29 cellular contexts compared by ENCODE assay signal in the genomic region with DNA sequence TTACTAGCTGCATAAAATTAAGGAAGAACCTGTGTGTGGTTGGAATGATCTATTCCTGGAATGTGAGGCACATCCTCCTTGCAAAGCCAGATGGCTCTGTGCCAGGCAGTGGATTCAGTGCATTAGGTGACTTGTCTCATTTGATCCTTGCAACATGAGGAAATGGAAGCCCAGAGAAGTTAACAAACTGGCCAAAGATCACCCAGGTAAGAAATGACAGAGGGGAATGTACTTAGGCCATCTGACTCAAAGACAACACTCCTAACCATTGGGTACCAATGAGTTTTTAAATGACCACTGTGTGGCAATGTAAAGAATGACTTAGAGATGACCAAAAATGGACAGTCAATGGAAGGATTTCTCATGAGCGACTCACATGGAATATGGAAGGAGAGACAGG.
DNase-seq lines count a peak whose midpoint lies in the region; ATAC-seq, FAIRE-seq and TF ChIP-seq lines count a peak whose summit lies in the region.
"Had no signal": no experiment of that assay in that cellular context is flagged by ENCODE, and none has a peak within 500 bp of the region (broad histone marks: within the 10 kb centered on the region; RNA-seq: fewer than 3 reads in every experiment).

No MANE protein-coding gene starts in this region.

- ATAC-seq in GM19463 (IDR thresholded peaks at IDR 0.05; ENCODE audit: unreplicated experiment) (no peak), HG02610 (IDR thresholded peaks at IDR 0.05; ENCODE audit: unreplicated experiment) (no peak)
- no peak for ATAC-seq in stimulated activated naive CD8-positive, alpha-beta T cell treated with anti-CD3 and anti-CD28 coated beads, Interleukin-15, Interleukin-2, amounts not matched to agents 100 U/mL and 50 U/mL, for 24 hours
- ATAC-seq: naive thymus-derived CD4-positive, alpha-beta T cell; stimulated activated naive CD8-positive, alpha-beta T cell treated with anti-CD3 and anti-CD28 coated beads, Interleukin-15, amount 100 ng/mL, for 72 hours had no signal

- no peaks in the 10 kb centered on the region for H3K27me3 Mint-ChIP-seq in astrocyte (ENCODE audit: low read depth, unreplicated experiment)

- H3K9me3 ChIP-seq in astrocyte (ENCODE audit: insufficient read depth, low read depth, low read length), result no peaks in the 10 kb centered on the region

- H3K9ac ChIP-seq in astrocyte (ENCODE audit: low read length), result no peak overlapping the region

- H3K4me1 ChIP-seq in astrocyte (ENCODE audit: insufficient read depth, low read length), result peaks cover 24% of the 10 kb centered on the region
- H3K4me1 ChIP-seq: tibial nerve had no signal

- H3K27me3 ChIP-seq in astrocyte (ENCODE audit: insufficient read depth, low read length), result no peaks in the 10 kb centered on the region
- H3K27me3 ChIP-seq: cardiac muscle cell, tibial nerve had no signal

- DNase-seq in A172 (ENCODE audit: low spot score) (peak; percentile 26), LoVo (ENCODE audit: low spot score) (peak; percentile 51), astrocyte (ENCODE audit: low read depth) (no peak), kidney tubule cell (ENCODE audit: low spot score) (peak; percentile 81), NCI-H345 (lab: John Stamatoyannopoulos, UW) (no peak)
- no peak for DNase-seq in stimulated activated naive CD8-positive, alpha-beta T cell treated with anti-CD3 and anti-CD28 coated beads, Interleukin-15, Interleukin-2, amounts not matched to agents 100 U/mL and 50 U/mL, for 24 hours
- DNase-seq: activated CD4-positive, alpha-beta T cell treated with anti-CD3 and anti-CD28 coated beads for 1 hour; activated CD8-positive, alpha-beta memory T cell treated with anti-CD3 and anti-CD28 coated beads for 24 hours; activated naive CD4-positive, alpha-beta T cell treated with anti-CD3 and anti-CD28 coated beads for 36 hours; activated T-cell treated with anti-CD3 and anti-CD28 coated beads, Interleukin-2, amount 50 U/mL, for 48 hours; amygdala; COR-L47; DMS79; hippocampal formation; kidney; mammary epithelial cell; naive thymus-derived CD4-positive, alpha-beta T cell; NCI-H1694 treated with DMSO at 0.1 percent for 48 hours; NCI-H748 treated with DMSO at 0.1 percent for 48 hours; retina; SHP77; stimulated activated naive CD8-positive, alpha-beta T cell treated with anti-CD3 and anti-CD28 coated beads, Interleukin-15, amount 100 ng/mL, for 72 hours had no signal

- FAIRE-seq in astrocyte (lab: Jason Lieb, UNC), result peak; percentile 65
- FAIRE-seq: endometrium, GM12892, kidney had no signal

- no peaks in the 10 kb centered on the region for H3K36me3 ChIP-seq in astrocyte (ENCODE audit: insufficient read depth, low read length)
- H3K36me3 ChIP-seq: cardiac muscle cell, tibial nerve had no signal

- H3K79me2 ChIP-seq in astrocyte (ENCODE audit: insufficient read depth, low read length), result no peaks in the 10 kb centered on the region

- H3K4me3 Mint-ChIP-seq in astrocyte (ENCODE audit: unreplicated experiment), result no peak overlapping the region
- H3K4me3 Mint-ChIP-seq: activated naive CD4-positive, alpha-beta T cell treated with anti-CD3 and anti-CD28 coated beads for 36 hours; naive thymus-derived CD4-positive, alpha-beta T cell; stimulated activated naive CD8-positive, alpha-beta T cell treated with anti-CD3 and anti-CD28 coated beads, Interleukin-15, amount 100 ng/mL, for 72 hours had no signal

- H3K4me1 Mint-ChIP-seq in astrocyte (ENCODE audit: low read depth, unreplicated experiment), result peaks cover 33% of the 10 kb centered on the region
- H3K4me1 Mint-ChIP-seq: stimulated activated naive CD8-positive, alpha-beta T cell treated with anti-CD3 and anti-CD28 coated beads, Interleukin-15, amount 100 ng/mL, for 72 hours had no signal

- no peak overlapping the region for H2AFZ ChIP-seq in astrocyte (ENCODE audit: low read depth, low read length)

- peaks cover 4% of the 10 kb centered on the region for H3K9me3 Mint-ChIP-seq in astrocyte (ENCODE audit: unreplicated experiment)
- H3K9me3 Mint-ChIP-seq: activated naive CD4-positive, alpha-beta T cell treated with anti-CD3 and anti-CD28 coated beads for 36 hours had no signal

- no peaks in the 10 kb centered on the region for H3K36me3 Mint-ChIP-seq in astrocyte (ENCODE audit: low read depth, unreplicated experiment)
- H3K36me3 Mint-ChIP-seq: naive thymus-derived CD4-positive, alpha-beta T cell had no signal

- no peak overlapping the region for H3K4me3 ChIP-seq in astrocyte (ENCODE audit: insufficient read depth, low read depth, low read length)
- H3K4me3 ChIP-seq: cardiac muscle cell, tibial nerve had no signal

- peak overlapping the region; percentile 37 for H3K27ac Mint-ChIP-seq in astrocyte (ENCODE audit: unreplicated experiment)
- H3K27ac Mint-ChIP-seq: activated naive CD4-positive, alpha-beta T cell treated with anti-CD3 and anti-CD28 coated beads for 36 hours; naive thymus-derived CD4-positive, alpha-beta T cell; stimulated activated naive CD8-positive, alpha-beta T cell treated with anti-CD3 and anti-CD28 coated beads, Interleukin-15, amount 100 ng/mL, for 72 hours had no signal

- H3K4me2 ChIP-seq in astrocyte (ENCODE audit: low read length), result peak overlapping the region; percentile 58

- TF ChIP-seq CTCF in astrocyte (IDR thresholded peaks at IDR 0.05; ENCODE audit: insufficient read depth, low read depth, low read length), result no peak

- no peaks in the 10 kb centered on the region for H4K20me1 ChIP-seq in astrocyte (ENCODE audit: insufficient read depth, low read length)

- H3K27ac ChIP-seq in astrocyte (ENCODE audit: low read depth, low read length), result no peak overlapping the region
- H3K27ac ChIP-seq: 22Rv1, cardiac muscle cell, tibial nerve had no signal

Comparison
In these comparisons a context has a peak if more than half of its experiments do, and no peak if none do; other contexts are left out.
1. DNase-seq: peak in A172 (single experiment), LoVo (single experiment) and kidney tubule cell (single experiment); none in astrocyte (single experiment), NCI-H345 (single experiment) and stimulated activated naive CD8-positive, alpha-beta T cell treated with anti-CD3 and anti-CD28 coated beads, Interleukin-15, Interleukin-2, amounts not matched to agents 100 U/mL and 50 U/mL, for 24 hours (single experiment).